1 cellular context compared by ENCODE assay signal in genomic region chr7:149071641-149072437, GRCh38.
TF ChIP-seq lines count a peak whose summit lies in the region.

No MANE protein-coding gene starts in this region.

TF ChIP-seq in GM23338, 12 proteins besides CTCF, POLR2A, EP300 and RAD21 (continued from another document):
- 0 out of 2 replicates have a peak, but pooled peaks have one; percentile 66 for TF ChIP-seq ETS1 (IDR thresholded peaks at IDR 0.05)
